ENCODE assay signal across 21 cellular contexts in the genomic region with DNA sequence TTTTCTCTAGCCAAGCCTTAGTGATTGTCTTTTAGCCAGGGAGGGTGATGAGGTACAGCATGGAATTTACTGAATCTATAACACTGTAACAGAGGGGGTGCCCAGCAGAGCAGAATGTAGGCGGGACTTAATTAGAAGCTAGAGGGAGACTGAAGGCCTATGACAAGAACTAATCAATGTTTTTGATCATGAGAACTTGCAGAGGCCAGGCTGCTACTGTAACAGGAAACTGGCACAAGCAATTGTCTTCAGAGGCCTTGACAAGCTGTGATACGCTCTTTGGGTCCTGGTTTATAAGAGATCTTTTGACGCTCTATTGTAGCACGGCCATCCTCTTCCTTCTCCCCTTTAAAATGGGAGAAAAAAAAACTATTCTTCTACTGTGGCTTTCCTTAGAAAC.
A peak's percentile ranks its signal among the peaks of the same experiment; 100 is the strongest.
DNase-seq lines count a peak whose midpoint lies in the region; ATAC-seq and TF ChIP-seq lines count a peak whose summit lies in the region.
"Had no signal": no experiment of that assay in that cellular context is flagged by ENCODE, and none has a peak within 500 bp of the region (broad histone marks: within the 10 kb centered on the region; RNA-seq: fewer than 3 reads in every experiment).

No MANE protein-coding gene starts in this region.

- H3K79me1 ChIP-seq in neuronal stem cell (ENCODE audit: low read depth, low read length): no peaks in the 10 kb centered on the region

- no peak for TF ChIP-seq CTCF in GM23338 (conservative IDR thresholded peaks at IDR 0.05; ENCODE audit: low read depth in 2 of 2)
- TF ChIP-seq CTCF in PC-9 (conservative IDR thresholded peaks at IDR 0.05): no peak
- no peak for TF ChIP-seq CTCF in glutamatergic neuron (IDR thresholded peaks at IDR 0.05; ENCODE audit: partially characterized antibody, unreplicated experiment)
- no peak for TF ChIP-seq CTCF in endodermal cell (conservative IDR thresholded peaks at IDR 0.05)

- H2BK5ac ChIP-seq in neuronal stem cell (ENCODE audit: low read length): no peak overlapping the region

- H3K27me3 Mint-ChIP-seq in GM23338 (ENCODE audit: insufficient read depth, low read depth, poor library complexity) (peaks cover 6% of the 10 kb centered on the region), glutamatergic neuron (ENCODE audit: unreplicated experiment) (no peaks in the 10 kb centered on the region), endodermal cell (ENCODE audit: insufficient read depth) (no peaks in the 10 kb centered on the region)
- H3K27me3 Mint-ChIP-seq: CD4-positive, CD25-positive, alpha-beta regulatory T cell had no signal

- no peaks in the 10 kb centered on the region for H3K9me3 Mint-ChIP-seq in GM23338
- no peaks in the 10 kb centered on the region for H3K9me3 Mint-ChIP-seq in glutamatergic neuron (ENCODE audit: unreplicated experiment)
- H3K9me3 Mint-ChIP-seq in endodermal cell: no peaks in the 10 kb centered on the region

- H3K4me3 ChIP-seq in GM23338 (no peak overlapping the region), PC-9 (no peak overlapping the region), neuronal stem cell (ENCODE audit: low read length in 2 of 2) (no peak overlapping the region), endodermal cell (ENCODE audit: low read length) (no peak overlapping the region)
- H3K4me3 ChIP-seq: A549, GM12878, GM23248, SK-N-MC had no signal

- H3K4me1 ChIP-seq in GM23338 (ENCODE audit: insufficient read depth) (peaks cover 6% of the 10 kb centered on the region; the same call in 1 of the 2 replicates), PC-9 (replicated peaks; ENCODE audit: insufficient read depth) (no peaks in the 10 kb centered on the region), neuronal stem cell (ENCODE audit: control insufficient read depth in 2 of 2, insufficient read depth in 1 of 2, low read depth in 1 of 2, low read length in 2 of 2) (no peaks in the 10 kb centered on the region), endodermal cell (ENCODE audit: control insufficient read depth, insufficient read depth, low read length) (peaks cover 4% of the 10 kb centered on the region)
- H3K4me1 ChIP-seq: A549 had no signal

- 0 out of 2 replicates have a peak, but pooled peaks cover 4% of the 10 kb centered on the region for H3K9me2 ChIP-seq in GM23338 (ENCODE audit: insufficient read depth)
- H3K9me2 ChIP-seq in PC-9 (ENCODE audit: insufficient read depth): no peaks in the 10 kb centered on the region

- H3K36me3 ChIP-seq in GM23338 (ENCODE audit: insufficient read depth): no peaks in the 10 kb centered on the region
- H3K36me3 ChIP-seq in PC-9 (ENCODE audit: low read depth): no peaks in the 10 kb centered on the region
- no peaks in the 10 kb centered on the region for H3K36me3 ChIP-seq in neuronal stem cell (replicated peaks in 1 of 2; ENCODE audit: control insufficient read depth in 2 of 2, insufficient read depth in 2 of 2, low read length in 2 of 2)
- H3K36me3 ChIP-seq in endodermal cell (ENCODE audit: control insufficient read depth, insufficient read depth, low read length): no peaks in the 10 kb centered on the region

- H3K23ac ChIP-seq in neuronal stem cell (ENCODE audit: low read depth, low read length, poor library complexity): no peak overlapping the region

- no peak overlapping the region for H2BK12ac ChIP-seq in neuronal stem cell (ENCODE audit: low read length)

- no peaks in the 10 kb centered on the region for H3K27me3 ChIP-seq in GM23338 (ENCODE audit: insufficient read depth)
- H3K27me3 ChIP-seq in PC-9 (ENCODE audit: insufficient read depth, low read depth): no peaks in the 10 kb centered on the region
- H3K27me3 ChIP-seq in neuronal stem cell (ENCODE audit: control insufficient read depth in 3 of 3, insufficient read depth in 3 of 3, low read depth in 1 of 3, low read length in 3 of 3): no peaks in the 10 kb centered on the region
- no peaks in the 10 kb centered on the region for H3K27me3 ChIP-seq in endodermal cell (ENCODE audit: control insufficient read depth, insufficient read depth, low read length, poor library complexity, severe bottlenecking)

- H3K9me3 ChIP-seq in PC-9 (ENCODE audit: insufficient read depth, low read depth) (no peaks in the 10 kb centered on the region), neuronal stem cell (replicated peaks in 1 of 2; ENCODE audit: control insufficient read depth in 2 of 2, insufficient read depth in 1 of 2, low read depth in 1 of 2, low read length in 2 of 2) (no peaks in the 10 kb centered on the region), endodermal cell (ENCODE audit: control insufficient read depth, low read length) (no peaks in the 10 kb centered on the region)
- H3K9me3 ChIP-seq: A549 had no signal

- no peak overlapping the region for H4K8ac ChIP-seq in neuronal stem cell (ENCODE audit: low read depth, low read length)

- no peaks in the 10 kb centered on the region for H3K79me2 ChIP-seq in GM23338 (replicated peaks; ENCODE audit: insufficient read depth)
- H3K79me2 ChIP-seq in PC-9 (ENCODE audit: low read depth): no peaks in the 10 kb centered on the region

- no peak overlapping the region for H2BK15ac ChIP-seq in neuronal stem cell (ENCODE audit: low read length)

- H3K27ac Mint-ChIP-seq in GM23338 (no peak overlapping the region), glutamatergic neuron (ENCODE audit: unreplicated experiment) (peak overlapping the region; percentile 24), endodermal cell (no peak overlapping the region)
- H3K27ac Mint-ChIP-seq: CD4-positive, CD25-positive, alpha-beta regulatory T cell had no signal

- H4K20me1 ChIP-seq in GM23338 (replicated peaks; ENCODE audit: insufficient read depth) (no peaks in the 10 kb centered on the region), PC-9 (ENCODE audit: insufficient read depth) (no peaks in the 10 kb centered on the region)

- H2BK120ac ChIP-seq in neuronal stem cell (ENCODE audit: low read depth, low read length): no peak overlapping the region

- no peak overlapping the region for H4K91ac ChIP-seq in neuronal stem cell (ENCODE audit: low read depth, low read length, poor library complexity)

- H3K4me2 ChIP-seq in GM23338 (no peak overlapping the region), PC-9 (no peak overlapping the region), neuronal stem cell (ENCODE audit: insufficient read depth, low read length, poor library complexity, severe bottlenecking) (no peak overlapping the region)
- H3K4me2 ChIP-seq: A549 had no signal

- BruUV-seq in PC-9 (replicated peaks; lab: Mats Ljungman, UMichigan): no TSS peak

- no peak overlapping the region for H3K18ac ChIP-seq in neuronal stem cell (ENCODE audit: low read length)

- H3K36me3 Mint-ChIP-seq in GM23338 (ENCODE audit: low read depth): no peaks in the 10 kb centered on the region
- no peaks in the 10 kb centered on the region for H3K36me3 Mint-ChIP-seq in glutamatergic neuron (ENCODE audit: unreplicated experiment)
- no peaks in the 10 kb centered on the region for H3K36me3 Mint-ChIP-seq in endodermal cell (ENCODE audit: low read depth)
- H3K36me3 Mint-ChIP-seq: CD4-positive, CD25-positive, alpha-beta regulatory T cell had no signal

- peak; percentile 47 for ATAC-seq in GM23338
- ATAC-seq: A549, GM12878 had no signal

- no peak overlapping the region for H2AK5ac ChIP-seq in neuronal stem cell (ENCODE audit: low read depth, low read length)

- H3K4me3 Mint-ChIP-seq in GM23338: no peak overlapping the region
- no peak overlapping the region for H3K4me3 Mint-ChIP-seq in glutamatergic neuron (ENCODE audit: unreplicated experiment)
- no peak overlapping the region for H3K4me3 Mint-ChIP-seq in endodermal cell
- H3K4me3 Mint-ChIP-seq: CD4-positive, CD25-positive, alpha-beta regulatory T cell had no signal

- peak overlapping the region; percentile 65 for H2AFZ ChIP-seq in GM23338
- peak overlapping the region; percentile 45; the same call in 1 of the 2 replicates for H2AFZ ChIP-seq in PC-9
- peak overlapping the region; percentile 46 for H2AFZ ChIP-seq in neuronal stem cell (ENCODE audit: low read length)
- H2AFZ ChIP-seq: GM23248 had no signal

- no CpG with 5 or more reads among the region's 4 CpGs for WGBS in neuronal stem cell (ENCODE audit: extremely low coverage in 2 of 2, insufficient read length in 2 of 2, insufficient replicate concordance in 1 of 2), 2 donors
- 83 to 95% methylated on average over 3 to 4 of the region's 4 CpGs for WGBS in endodermal cell (ENCODE audit: insufficient coverage in 1 of 2, insufficient read length in 1 of 2), 2 experiments

- H3K4ac ChIP-seq in neuronal stem cell (ENCODE audit: low read length): no peak overlapping the region

- H3K27ac ChIP-seq in GM23338 (ENCODE audit: low read depth) (no peak overlapping the region), PC-9 (no peak overlapping the region), neuronal stem cell (replicated peaks; ENCODE audit: low read length) (no peak overlapping the region), endodermal cell (ENCODE audit: low read depth, low read length) (no peak overlapping the region)
- H3K27ac ChIP-seq: A549, GM23248, SK-N-MC had no signal

- no peak overlapping the region for H3K14ac ChIP-seq in neuronal stem cell (ENCODE audit: low read length)

- H3K9ac ChIP-seq in neuronal stem cell (ENCODE audit: low read depth, low read length, poor library complexity): no peak overlapping the region
- no peak overlapping the region for H3K9ac ChIP-seq in endodermal cell (ENCODE audit: extremely low read depth, low read length, poor library complexity, severe bottlenecking)
- H3K9ac ChIP-seq: GM23248 had no signal

- CTCF ChIA-PET in PC-9 (lab: Charles Lee): no interaction called here

- POLR2A ChIA-PET in PC-9 (lab: Charles Lee; ENCODE audit: unreplicated experiment): no interaction called here

- DNase-seq in GM23338 (ENCODE audit: low spot score) (peak; percentile 16), PC-9 (no peak), glutamatergic neuron (no peak), neuronal stem cell (ENCODE audit: low spot score) (no peak), H4 (ENCODE audit: low spot score) (no peak), endodermal cell (no peak), DMS114 treated with DMSO at 0.1 percent for 48 hours (lab: John Stamatoyannopoulos, UW; ENCODE audit: unreplicated experiment) (no peak)
- DNase-seq: CD4-positive, CD25-positive, alpha-beta regulatory T cell; DMS79 treated with DMSO at 0.1 percent for 48 hours; GM23248; IMR-90; NCI-H1105; NCI-H146; NCI-H2081; NCI-H2171; NCI-H524 treated with DMSO at 0.1 percent for 48 hours; RPMI8226; SHP77 had no signal

- intact Hi-C loops in PC-9 (cut with micrococcal nuclease; ENCODE audit: unreplicated experiment): no loop called here

- H3K4me1 Mint-ChIP-seq in GM23338 (peaks cover 13% of the 10 kb centered on the region), glutamatergic neuron (ENCODE audit: low read depth, unreplicated experiment) (peaks cover 14% of the 10 kb centered on the region), endodermal cell (peaks cover 11% of the 10 kb centered on the region)
- H3K4me1 Mint-ChIP-seq: CD4-positive, CD25-positive, alpha-beta regulatory T cell had no signal

- H3F3A ChIP-seq in GM23338 (replicated peaks; ENCODE audit: low read depth): no peaks in the 10 kb centered on the region
- no peaks in the 10 kb centered on the region for H3F3A ChIP-seq in PC-9 (ENCODE audit: insufficient read depth, low read depth)
